9 cellular contexts compared by ENCODE assay signal in the genomic region with DNA sequence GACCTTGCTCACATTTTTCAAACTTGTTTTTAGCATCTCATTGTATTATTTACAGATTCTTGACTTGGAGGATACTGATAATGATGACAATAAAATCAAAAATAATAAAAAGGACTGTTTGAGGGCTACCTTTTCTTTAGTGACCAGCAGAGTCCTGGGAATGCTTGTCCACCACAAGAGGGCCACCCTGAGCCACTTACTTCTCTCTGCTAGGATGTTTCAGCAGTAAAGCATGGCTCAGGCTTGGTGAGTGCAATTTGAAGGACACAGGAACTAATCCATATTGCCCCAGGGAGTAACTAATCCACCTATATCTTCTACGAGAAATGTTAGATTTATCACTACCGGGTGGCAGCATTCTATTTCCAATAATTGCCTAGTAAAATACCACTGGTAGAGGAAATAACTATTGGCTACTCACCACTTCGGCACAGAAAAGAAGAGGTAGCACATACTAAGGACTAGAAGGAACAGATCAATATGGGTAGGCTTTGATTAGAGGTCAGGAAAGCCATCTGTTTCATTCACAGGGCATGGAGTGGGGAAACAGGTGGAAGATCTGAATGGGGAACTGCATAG. TPM values are rescaled to one million over a fixed set of nuclear protein-coding genes. Genes with fewer than 3 reads are reported as not detected.
DNase-seq lines count a peak whose midpoint lies in the region; ATAC-seq and TF ChIP-seq lines count a peak whose summit lies in the region.
"Had no signal": no experiment of that assay in that cellular context is flagged by ENCODE, and none has a peak within 500 bp of the region (broad histone marks: within the 10 kb centered on the region; RNA-seq: fewer than 3 reads in every experiment).

No MANE protein-coding gene starts in this region.

- H3K18ac ChIP-seq in mesenchymal stem cell (ENCODE audit: low read depth in 1 of 2, low read length in 2 of 2), result no peak overlapping the region

- ATAC-seq in GM18520 (IDR thresholded peaks at IDR 0.05; ENCODE audit: unreplicated experiment) (peak; percentile 77), HG03045 (IDR thresholded peaks at IDR 0.05; ENCODE audit: unreplicated experiment) (peak; percentile 79)

- no peaks in the 10 kb centered on the region for H3K9me3 Mint-ChIP-seq in activated CD4-positive, alpha-beta T cell treated with anti-CD3 and anti-CD28 coated beads, Interleukin-2, amount 10 ng/mL, durations not matched to agents 24 days and 14 days
- H3K9me3 Mint-ChIP-seq: IgD-negative memory B cell had no signal

- H3K23ac ChIP-seq in mesenchymal stem cell (ENCODE audit: low read length in 2 of 2), result no peak overlapping the region

- 100% methylated on average over 1 of the region's 3 CpGs for WGBS in mesenchymal stem cell

- H3K27ac Mint-ChIP-seq in activated CD4-positive, alpha-beta T cell treated with anti-CD3 and anti-CD28 coated beads, Interleukin-2, amount 10 ng/mL, durations not matched to agents 24 days and 14 days, result no peak overlapping the region
- H3K27ac Mint-ChIP-seq: IgD-negative memory B cell had no signal

- H3K36me3 ChIP-seq in mesenchymal stem cell (ENCODE audit: control insufficient read depth in 1 of 2, insufficient read depth in 2 of 2, low read depth in 1 of 2, low read length in 2 of 2), result peaks cover 0 to 6% of the 10 kb centered on the region in 2 experiments

- H3K4me3 Mint-ChIP-seq in activated CD4-positive, alpha-beta T cell treated with anti-CD3 and anti-CD28 coated beads, Interleukin-2, amount 10 ng/mL, durations not matched to agents 24 days and 14 days, result no peak overlapping the region
- H3K4me3 Mint-ChIP-seq: IgD-negative memory B cell had no signal

- H3K9ac ChIP-seq in mesenchymal stem cell (ENCODE audit: low read length), result peak overlapping the region; percentile 61

- no peak overlapping the region for H3K4ac ChIP-seq in mesenchymal stem cell (ENCODE audit: low read depth in 1 of 2, low read length in 2 of 2)

- H3K4me1 ChIP-seq in mesenchymal stem cell (ENCODE audit: control insufficient read depth, insufficient read depth, low read depth, low read length), result no peaks in the 10 kb centered on the region

- intact Hi-C loops in activated CD4-positive, alpha-beta T cell treated with anti-CD3 and anti-CD28 coated beads, Interleukin-2, amount 10 ng/mL, durations not matched to agents 24 days and 14 days (cut with micrococcal nuclease), result loop anchor here (1.0 to 5.0 kb wide), 5 partner anchors 19 to 177 kb away; no protein-coding TSS in a partner anchor

- no peak overlapping the region for H2AK5ac ChIP-seq in mesenchymal stem cell (ENCODE audit: low read length, severe bottlenecking)

- no peaks in the 10 kb centered on the region for H3K27me3 ChIP-seq in mesenchymal stem cell (ENCODE audit: control insufficient read depth in 1 of 2, insufficient read depth in 1 of 2, low read length in 2 of 2)

- H3K9me3 ChIP-seq in mesenchymal stem cell (ENCODE audit: control insufficient read depth, low read length), result no peaks in the 10 kb centered on the region

- no peak overlapping the region for H3K27ac ChIP-seq in mesenchymal stem cell (ENCODE audit: low read length, poor library complexity, severe bottlenecking)

- no peak overlapping the region for H2BK15ac ChIP-seq in mesenchymal stem cell (ENCODE audit: low read depth, poor library complexity, severe bottlenecking)

- H4K91ac ChIP-seq in mesenchymal stem cell (ENCODE audit: low read length), result no peak overlapping the region

- TF ChIP-seq CTCF in AG09309 (IDR thresholded peaks at IDR 0.05; ENCODE audit: control insufficient read depth, insufficient read depth, low read depth, low read length, missing control alignments), result peak; percentile 93

- H3K4me2 ChIP-seq in mesenchymal stem cell (ENCODE audit: low read length, poor library complexity, severe bottlenecking), result no peak overlapping the region

- no peaks in the 10 kb centered on the region for H3K27me3 Mint-ChIP-seq in activated CD4-positive, alpha-beta T cell treated with anti-CD3 and anti-CD28 coated beads, Interleukin-2, amount 10 ng/mL, durations not matched to agents 24 days and 14 days
- H3K27me3 Mint-ChIP-seq: IgD-negative memory B cell had no signal

- H4K8ac ChIP-seq in mesenchymal stem cell (ENCODE audit: low read length), result no peak overlapping the region

- peaks cover 2% of the 10 kb centered on the region for H3K36me3 Mint-ChIP-seq in activated CD4-positive, alpha-beta T cell treated with anti-CD3 and anti-CD28 coated beads, Interleukin-2, amount 10 ng/mL, durations not matched to agents 24 days and 14 days (ENCODE audit: low read depth)

- no peak overlapping the region for H2AFZ ChIP-seq in mesenchymal stem cell (ENCODE audit: low read depth, low read length)

- DNase-seq in AG09309 (ENCODE audit: low read depth) (no peak), NCI-H345 treated with DMSO at 0.1 percent for 48 hours (lab: John Stamatoyannopoulos, UW; ENCODE audit: unreplicated experiment) (peak; percentile 12), mesenchymal stem cell (peak; percentile 63)
- DNase-seq in activated CD4-positive, alpha-beta T cell treated with anti-CD3 and anti-CD28 coated beads, Interleukin-2, amount 10 ng/mL, durations not matched to agents 24 days and 14 days, result peak; percentile 88
- peak; percentile 44 for DNase-seq in effector CD4-positive, alpha-beta T cell
- DNase-seq in stimulated activated CD8-positive, alpha-beta memory T cell treated with anti-CD3 and anti-CD28 coated beads, Interleukin-15, amount 100 ng/mL, for 4 hours (ENCODE audit: low read depth in 2 of 2), result peak; percentile 16 to 33

- H2BK5ac ChIP-seq in mesenchymal stem cell (ENCODE audit: low read depth, low read length, poor library complexity, severe bottlenecking), result no peak overlapping the region

- H2BK120ac ChIP-seq in mesenchymal stem cell (ENCODE audit: low read depth, low read length), result no peak overlapping the region

- H2BK12ac ChIP-seq in mesenchymal stem cell (ENCODE audit: low read length in 2 of 2), result no peak overlapping the region

- no peak overlapping the region for H3K14ac ChIP-seq in mesenchymal stem cell (ENCODE audit: low read length in 2 of 2)

- peaks cover 8% of the 10 kb centered on the region for H3K4me1 Mint-ChIP-seq in activated CD4-positive, alpha-beta T cell treated with anti-CD3 and anti-CD28 coated beads, Interleukin-2, amount 10 ng/mL, durations not matched to agents 24 days and 14 days
- H3K4me1 Mint-ChIP-seq: IgD-negative memory B cell had no signal

- H3K79me1 ChIP-seq in mesenchymal stem cell (replicated peaks; ENCODE audit: low read length, poor library complexity, severe bottlenecking), result peaks cover 14% of the 10 kb centered on the region

- no peak overlapping the region for H3K4me3 ChIP-seq in AG09309 (ENCODE audit: control insufficient read depth, low read depth, low read length)
- no peak overlapping the region for H3K4me3 ChIP-seq in mesenchymal stem cell (ENCODE audit: insufficient read depth in 1 of 2, low read depth in 1 of 2, low read length in 2 of 2)

RNA-seq across cellular contexts. Expression of a gene that starts 5.8 kb away (rescaled TPM):
- total RNA-seq in activated CD4-positive, alpha-beta T cell treated with anti-CD3 and anti-CD28 coated beads, Interleukin-2, amount 10 ng/mL, durations not matched to agents 24 days and 14 days, result 8.2 and 8.7 TPM in 2 replicates
- 1.9 TPM for polyA plus RNA-seq in mesenchymal stem cell (2013, experiment 1 of 2)
- polyA plus RNA-seq in mesenchymal stem cell (2013, experiment 2 of 2), result 1.9 TPM
